In the genomic region with DNA sequence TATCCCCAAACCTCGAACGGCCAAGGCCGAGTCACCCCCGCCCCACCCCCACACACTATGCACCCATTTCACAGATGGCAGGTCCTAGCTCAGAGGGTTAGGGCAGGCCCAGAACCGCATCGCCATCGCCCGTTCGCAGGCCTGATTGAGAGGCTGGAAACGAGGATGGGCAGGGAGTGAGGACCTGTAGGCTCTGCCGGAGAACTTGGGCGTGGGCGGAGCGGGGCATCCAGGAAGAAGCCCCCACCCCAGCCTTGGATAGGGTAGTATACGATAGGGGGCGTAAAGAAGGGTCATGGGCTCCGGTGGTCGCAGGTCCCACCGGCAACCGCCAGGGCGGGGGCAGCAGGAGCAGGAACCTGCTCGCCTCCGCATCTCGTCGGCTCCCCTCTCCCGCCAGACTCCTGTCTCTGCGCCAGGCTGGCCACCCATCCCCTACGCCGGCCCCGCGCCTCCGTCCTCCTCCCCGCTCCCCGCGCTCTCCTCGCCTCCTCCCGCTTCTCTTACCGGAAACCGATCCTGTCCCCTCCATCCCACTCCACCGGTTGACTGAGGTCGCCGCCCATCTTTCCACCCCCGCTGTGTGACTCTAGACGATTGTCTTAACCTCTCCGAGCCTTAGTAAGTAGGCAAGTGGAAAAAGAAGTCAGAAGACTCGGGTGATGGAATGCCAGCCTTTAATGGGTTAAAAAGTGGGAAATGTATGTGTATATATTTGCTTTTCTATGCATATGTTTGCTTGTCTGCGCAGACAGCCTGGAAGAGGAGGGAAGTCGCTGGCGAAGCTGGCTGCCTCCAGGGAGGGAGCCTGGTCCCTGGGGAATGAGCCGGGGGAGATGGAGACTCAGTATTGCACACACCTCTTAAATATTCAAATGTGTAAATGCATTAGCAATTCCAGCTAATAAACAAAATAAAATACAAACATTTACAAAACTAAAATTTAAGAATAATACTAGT, we compare ENCODE assay signal across 12 cellular contexts. TPM values are rescaled to one million over a fixed set of nuclear protein-coding genes. Genes with fewer than 3 reads are reported as not detected.
DNase-seq lines count a peak whose midpoint lies in the region; ATAC-seq and TF ChIP-seq lines count a peak whose summit lies in the region.
"Had no signal": no experiment of that assay in that cellular context is flagged by ENCODE, and none has a peak within 500 bp of the region (broad histone marks: within the 10 kb centered on the region; RNA-seq: fewer than 3 reads in every experiment).

No MANE protein-coding gene starts in this region.

- no peak overlapping the region for H3K27ac Mint-ChIP-seq in activated T-cell treated with anti-CD3 and anti-CD28 coated beads, Interleukin-2, amount 50 U/mL, for 72 hours
- no peak overlapping the region for H3K27ac Mint-ChIP-seq in glutamatergic neuron (ENCODE audit: unreplicated experiment)
- peak overlapping the region; percentile 62 for H3K27ac Mint-ChIP-seq in stimulated activated naive B cell treated with anti-CD40 and anti-IgM and Interleukin-4, amounts not matched to agents 10 μg/mL and 1 μg/mL and 100 μg/mL, for 72 hours
- H3K27ac Mint-ChIP-seq: CD4-positive, CD25-positive, alpha-beta regulatory T cell had no signal

- DNase-seq in activated T-cell treated with anti-CD3 and anti-CD28 coated beads, Interleukin-2, amount 50 U/mL, for 72 hours, result no peak
- DNase-seq in activated T-cell treated with anti-CD3 and anti-CD28 coated beads, Interleukin-2, amount 50 U/mL, for 1 hour, result no peak
- DNase-seq in NCI-H345 (lab: John Stamatoyannopoulos, UW), result peak; percentile 54
- peak; percentile 63 for DNase-seq in glutamatergic neuron
- DNase-seq in stimulated activated naive B cell treated with anti-CD40 and anti-IgM and Interleukin-4, amounts not matched to agents 10 μg/mL and 1 μg/mL and 100 μg/mL, for 72 hours, result no peak
- no peak for DNase-seq in NCI-H2196 (lab: John Stamatoyannopoulos, UW; ENCODE audit: unreplicated experiment)
- DNase-seq in stimulated activated CD4-positive, alpha-beta T cell treated with anti-CD3 and anti-CD28 coated beads, Interleukin-4, amount 100 ng/mL, for 1 hour, result no peak
- no peak for DNase-seq in activated naive CD4-positive, alpha-beta T cell treated with anti-CD3 and anti-CD28 coated beads, Interleukin-2, amount 50 U/mL, for 16 hours
- DNase-seq: body of pancreas; CD4-positive, CD25-positive, alpha-beta regulatory T cell; left ventricle myocardium superior; SHP77 treated with DMSO at 0.1 percent for 48 hours had no signal

- H3K27me3 Mint-ChIP-seq in activated T-cell treated with anti-CD3 and anti-CD28 coated beads, Interleukin-2, amount 50 U/mL, for 72 hours (ENCODE audit: low read depth), result peaks cover 49% of the 10 kb centered on the region
- peaks cover 6% of the 10 kb centered on the region for H3K27me3 Mint-ChIP-seq in glutamatergic neuron (ENCODE audit: unreplicated experiment)
- peaks cover 60 to 86% of the 10 kb centered on the region in 2 donors for H3K27me3 Mint-ChIP-seq in stimulated activated naive B cell treated with anti-CD40 and anti-IgM and Interleukin-4, amounts not matched to agents 10 μg/mL and 1 μg/mL and 100 μg/mL, for 72 hours

- peak; percentile 30 for TF ChIP-seq CTCF in glutamatergic neuron (IDR thresholded peaks at IDR 0.05; ENCODE audit: partially characterized antibody, unreplicated experiment)

- H3K36me3 Mint-ChIP-seq in activated T-cell treated with anti-CD3 and anti-CD28 coated beads, Interleukin-2, amount 50 U/mL, for 72 hours (ENCODE audit: insufficient read depth in 2 of 2), result no peaks in the 10 kb centered on the region
- no peaks in the 10 kb centered on the region for H3K36me3 Mint-ChIP-seq in glutamatergic neuron (ENCODE audit: unreplicated experiment)
- H3K36me3 Mint-ChIP-seq in stimulated activated naive B cell treated with anti-CD40 and anti-IgM and Interleukin-4, amounts not matched to agents 10 μg/mL and 1 μg/mL and 100 μg/mL, for 72 hours, result no peaks in the 10 kb centered on the region

- H3K4me1 Mint-ChIP-seq in activated T-cell treated with anti-CD3 and anti-CD28 coated beads, Interleukin-2, amount 50 U/mL, for 72 hours (ENCODE audit: low read depth), result peaks cover 12% of the 10 kb centered on the region
- H3K4me1 Mint-ChIP-seq in glutamatergic neuron (ENCODE audit: low read depth, unreplicated experiment), result peaks cover 31% of the 10 kb centered on the region
- H3K4me1 Mint-ChIP-seq in stimulated activated naive B cell treated with anti-CD40 and anti-IgM and Interleukin-4, amounts not matched to agents 10 μg/mL and 1 μg/mL and 100 μg/mL, for 72 hours, result peaks cover 32 to 44% of the 10 kb centered on the region in 2 donors

- H3K9me3 Mint-ChIP-seq in activated T-cell treated with anti-CD3 and anti-CD28 coated beads, Interleukin-2, amount 50 U/mL, for 72 hours, result no peaks in the 10 kb centered on the region
- H3K9me3 Mint-ChIP-seq in glutamatergic neuron (ENCODE audit: unreplicated experiment), result peaks cover 7% of the 10 kb centered on the region
- no peaks in the 10 kb centered on the region for H3K9me3 Mint-ChIP-seq in stimulated activated naive B cell treated with anti-CD40 and anti-IgM and Interleukin-4, amounts not matched to agents 10 μg/mL and 1 μg/mL and 100 μg/mL, for 72 hours

- no peak for ATAC-seq in activated T-cell treated with anti-CD3 and anti-CD28 coated beads, Interleukin-2, amount 50 U/mL, for 72 hours (replicated peaks in 1 of 2)
- no peak for ATAC-seq in stimulated activated naive B cell treated with anti-CD40 and anti-IgM and Interleukin-4, amounts not matched to agents 10 μg/mL and 1 μg/mL and 100 μg/mL, for 72 hours (replicated peaks)
- ATAC-seq: body of pancreas, left ventricle myocardium superior had no signal

- peak overlapping the region; percentile 52 to 68 for H3K4me3 Mint-ChIP-seq in activated T-cell treated with anti-CD3 and anti-CD28 coated beads, Interleukin-2, amount 50 U/mL, for 72 hours
- H3K4me3 Mint-ChIP-seq in glutamatergic neuron (ENCODE audit: unreplicated experiment), result peak overlapping the region; percentile 27
- H3K4me3 Mint-ChIP-seq in stimulated activated naive B cell treated with anti-CD40 and anti-IgM and Interleukin-4, amounts not matched to agents 10 μg/mL and 1 μg/mL and 100 μg/mL, for 72 hours, result peak overlapping the region in 1 of 2 donors; percentile 65

RNA-seq across cellular contexts. Expression of gene CYTH4, which starts 52.8 kb away (rescaled TPM):
- 10 to 100 TPM; 71.9 to 87.5 TPM for total RNA-seq in activated T-cell treated with anti-CD3 and anti-CD28 coated beads, Interleukin-2, amount 50 U/mL, for 72 hours
- total RNA-seq in glutamatergic neuron (ENCODE audit: unreplicated experiment), result not detected

Comparison
In these comparisons a context has a peak if more than half of its experiments do, and no peak if none do; other contexts are left out.
1. DNase-seq: peak in NCI-H345 (single experiment) and glutamatergic neuron (single experiment); none in activated T-cell treated with anti-CD3 and anti-CD28 coated beads, Interleukin-2, amount 50 U/mL, for 72 hours (0 of 2), activated T-cell treated with anti-CD3 and anti-CD28 coated beads, Interleukin-2, amount 50 U/mL, for 1 hour (single experiment), stimulated activated naive B cell treated with anti-CD40 and anti-IgM and Interleukin-4, amounts not matched to agents 10 μg/mL and 1 μg/mL and 100 μg/mL, for 72 hours (single experiment), NCI-H2196 (single experiment), stimulated activated CD4-positive, alpha-beta T cell treated with anti-CD3 and anti-CD28 coated beads, Interleukin-4, amount 100 ng/mL, for 1 hour (single experiment) and activated naive CD4-positive, alpha-beta T cell treated with anti-CD3 and anti-CD28 coated beads, Interleukin-2, amount 50 U/mL, for 16 hours (single experiment).
2. RNA of gene CYTH4, which starts 52.8 kb away (total RNA-seq): 71.9 to 87.5 TPM in activated T-cell treated with anti-CD3 and anti-CD28 coated beads, Interleukin-2, amount 50 U/mL, for 72 hours; not detected in glutamatergic neuron (single experiment); every median in the first group is over 10 times any median in the second.